ENCODE assay signal across 26 cellular contexts in genomic region chr15:78946493-78946892, GRCh38. TPM values are rescaled to one million over a fixed set of nuclear protein-coding genes. Genes with fewer than 3 reads are reported as not detected.
DNase-seq lines count a peak whose midpoint lies in the region; ATAC-seq and TF ChIP-seq lines count a peak whose summit lies in the region.
"Had no signal": no experiment of that assay in that cellular context is flagged by ENCODE, and none has a peak within 500 bp of the region (broad histone marks: within the 10 kb centered on the region; RNA-seq: fewer than 3 reads in every experiment).

No MANE protein-coding gene starts in this region.

- peaks cover 2% of the 10 kb centered on the region for H3K27me3 Mint-ChIP-seq in activated T-cell treated with anti-CD3 and anti-CD28 coated beads, Interleukin-2, amount 50 U/mL, for 4 hours (ENCODE audit: low read depth)
- peaks cover 29% of the 10 kb centered on the region for H3K27me3 Mint-ChIP-seq in activated T-cell treated with anti-CD3 and anti-CD28 coated beads, Interleukin-2, amount 50 U/mL, for 72 hours (ENCODE audit: low read depth)
- H3K27me3 Mint-ChIP-seq in GM23338 (ENCODE audit: insufficient read depth, low read depth, poor library complexity) = peaks cover 25% of the 10 kb centered on the region
- peaks cover 11% of the 10 kb centered on the region for H3K27me3 Mint-ChIP-seq in chondrocyte (ENCODE audit: low read depth)
- H3K27me3 Mint-ChIP-seq: CD4-positive, alpha-beta memory T cell had no signal

- POLR2A ChIA-PET in OCI-LY7 (lab: Charles Lee) = interaction anchor here (0.7 to 0.9 kb wide), 2 partner anchors 12 to 22 kb away, joined by 7 read pairs; no protein-coding TSS in a partner anchor

- H3K4me2 ChIP-seq in GM23338 = no peak overlapping the region
- H3K4me2 ChIP-seq in trophoblast cell (ENCODE audit: low read length) = no peak overlapping the region
- no peak overlapping the region for H3K4me2 ChIP-seq in OCI-LY7 (ENCODE audit: low read length)

- peak overlapping the region; percentile 19 for H3K9ac ChIP-seq in trophoblast cell (ENCODE audit: low read length)

- H3K4me1 ChIP-seq in GM23338 (ENCODE audit: insufficient read depth) (no peaks in the 10 kb centered on the region), trophoblast cell (ENCODE audit: control insufficient read depth in 1 of 2, insufficient read depth in 2 of 2, low read length in 2 of 2) (peaks cover 10 to 24% of the 10 kb centered on the region in 2 experiments), OCI-LY7 (ENCODE audit: insufficient read depth, low read length, poor library complexity, severe bottlenecking) (peaks cover 16% of the 10 kb centered on the region)

- intact Hi-C loops in OCI-LY7 (cut with micrococcal nuclease; ENCODE audit: unreplicated experiment) = no loop called here

- H3K18ac ChIP-seq in trophoblast cell (ENCODE audit: low read length) = no peak overlapping the region

- H3K27ac ChIP-seq in GM23338 (ENCODE audit: low read depth) = no peak overlapping the region
- H3K27ac ChIP-seq in trophoblast cell (ENCODE audit: low read depth, low read length) = no peak overlapping the region
- no peak overlapping the region for H3K27ac ChIP-seq in OCI-LY7 (ENCODE audit: low read depth, low read length, poor library complexity, severe bottlenecking)
- H3K27ac ChIP-seq: heart left ventricle, suprapubic skin had no signal

- H3K27ac Mint-ChIP-seq in activated T-cell treated with anti-CD3 and anti-CD28 coated beads, Interleukin-2, amount 50 U/mL, for 72 hours = no peak overlapping the region
- no peak overlapping the region for H3K27ac Mint-ChIP-seq in GM23338
- no peak overlapping the region for H3K27ac Mint-ChIP-seq in chondrocyte (ENCODE audit: unreplicated experiment)
- H3K27ac Mint-ChIP-seq: activated T-helper 2 cell treated with anti-CD3 and anti-CD28 coated beads, Interferon-gamma antibody, Interleukin-2, Interleukin-4, amounts not matched to agents 10 μg/mL and 5 μg/mL and 100 μg/mL, durations not matched to agents 14 hours and 24 hours and 36 hours had no signal

- no peak overlapping the region for H2BK12ac ChIP-seq in trophoblast cell (ENCODE audit: low read length)

- H3K4me1 Mint-ChIP-seq in activated T-cell treated with anti-CD3 and anti-CD28 coated beads, Interleukin-2, amount 50 U/mL, for 4 hours (ENCODE audit: low read depth) = peaks cover 8% of the 10 kb centered on the region
- H3K4me1 Mint-ChIP-seq in activated T-cell treated with anti-CD3 and anti-CD28 coated beads, Interleukin-2, amount 50 U/mL, for 72 hours (ENCODE audit: low read depth) = peaks cover 6% of the 10 kb centered on the region
- H3K4me1 Mint-ChIP-seq in GM23338 (peaks cover 16% of the 10 kb centered on the region), chondrocyte (ENCODE audit: low read depth) (peaks cover 14% of the 10 kb centered on the region)

- H3K9me2 ChIP-seq in GM23338 (ENCODE audit: insufficient read depth) (no peaks in the 10 kb centered on the region), OCI-LY7 (ENCODE audit: insufficient read depth, low read length) (no peaks in the 10 kb centered on the region)

- H4K20me1 ChIP-seq in GM23338 (replicated peaks; ENCODE audit: insufficient read depth) (no peaks in the 10 kb centered on the region), OCI-LY7 (ENCODE audit: insufficient read depth, low read length) (no peaks in the 10 kb centered on the region)

- H3K36me3 Mint-ChIP-seq in activated T-cell treated with anti-CD3 and anti-CD28 coated beads, Interleukin-2, amount 50 U/mL, for 4 hours (ENCODE audit: insufficient read depth) = no peaks in the 10 kb centered on the region
- no peaks in the 10 kb centered on the region for H3K36me3 Mint-ChIP-seq in activated T-cell treated with anti-CD3 and anti-CD28 coated beads, Interleukin-2, amount 50 U/mL, for 72 hours (ENCODE audit: insufficient read depth in 2 of 2)
- H3K36me3 Mint-ChIP-seq in GM23338 (ENCODE audit: low read depth) (no peaks in the 10 kb centered on the region; the same call in 2 of the 3 replicates), chondrocyte (ENCODE audit: low read depth) (no peaks in the 10 kb centered on the region)
- H3K36me3 Mint-ChIP-seq: CD4-positive, alpha-beta memory T cell had no signal

- H3K27me3 ChIP-seq in GM23338 (ENCODE audit: insufficient read depth) = peaks cover 23% of the 10 kb centered on the region
- no peaks in the 10 kb centered on the region for H3K27me3 ChIP-seq in trophoblast cell (ENCODE audit: insufficient read depth, low read length)
- H3K27me3 ChIP-seq: heart left ventricle, suprapubic skin had no signal

- H2BK5ac ChIP-seq in trophoblast cell (ENCODE audit: low read depth, low read length, poor library complexity) = no peak overlapping the region

- H3K36me3 ChIP-seq in GM23338 (ENCODE audit: insufficient read depth) (no peaks in the 10 kb centered on the region), trophoblast cell (ENCODE audit: control insufficient read depth in 1 of 2, insufficient read depth in 2 of 2, low read length in 2 of 2) (no peaks in the 10 kb centered on the region), OCI-LY7 (ENCODE audit: insufficient read depth, low read length) (no peaks in the 10 kb centered on the region)
- H3K36me3 ChIP-seq: heart left ventricle, MG63, suprapubic skin had no signal

- H3K9me3 ChIP-seq in trophoblast cell (ENCODE audit: insufficient read depth, low read depth, low read length) = no peaks in the 10 kb centered on the region
- H3K9me3 ChIP-seq in OCI-LY7 (ENCODE audit: low read length) = no peaks in the 10 kb centered on the region
- H3K9me3 ChIP-seq: heart left ventricle, MG63, suprapubic skin had no signal

- H2BK120ac ChIP-seq in trophoblast cell (ENCODE audit: insufficient read depth, low read length, poor library complexity) = no peak overlapping the region

- H3K79me2 ChIP-seq in GM23338 (replicated peaks; ENCODE audit: insufficient read depth) = no peaks in the 10 kb centered on the region
- peaks cover 1% of the 10 kb centered on the region for H3K79me2 ChIP-seq in trophoblast cell (ENCODE audit: control insufficient read depth, insufficient read depth, low read length, poor library complexity)
- no peaks in the 10 kb centered on the region for H3K79me2 ChIP-seq in OCI-LY7 (ENCODE audit: insufficient read depth, low read depth, low read length)

- H2AFZ ChIP-seq in GM23338 (no peak overlapping the region), trophoblast cell (ENCODE audit: insufficient read depth, low read length, poor library complexity) (no peak overlapping the region), OCI-LY7 (ENCODE audit: low read length) (no peak overlapping the region)

- DNase-seq in activated T-cell treated with anti-CD3 and anti-CD28 coated beads, Interleukin-2, amount 50 U/mL, for 4 hours = no peak
- DNase-seq in activated T-cell treated with anti-CD3 and anti-CD28 coated beads, Interleukin-2, amount 50 U/mL, for 72 hours = no peak
- DNase-seq in GM23338 (ENCODE audit: low spot score) = no peak
- DNase-seq in chondrocyte (ENCODE audit: low spot score) = peak; percentile 42
- no peak for DNase-seq in trophoblast cell
- no peak for DNase-seq in OCI-LY7 (ENCODE audit: low spot score)
- DNase-seq in activated CD4-positive, alpha-beta T cell treated with anti-CD3 and anti-CD28 coated beads, Interleukin-2, amount 50 U/mL, for 4 hours = no peak
- DNase-seq: activated CD4-positive, alpha-beta T cell treated with anti-CD3 and anti-CD28 coated beads, Interleukin-2, amount 50 U/mL, for 48 hours; activated CD8-positive, alpha-beta memory T cell treated with anti-CD3 and anti-CD28 coated beads, Interleukin-2, amount 50 U/mL, for 4 hours; caudate nucleus; CD4-positive, alpha-beta memory T cell; foreskin fibroblast; heart left ventricle; KG1; left ventricle myocardium superior; MG63; NCI-H1105 treated with DMSO at 0.1 percent for 48 hours; NCI-H1930; NCI-H2171 treated with DMSO at 0.1 percent for 48 hours; NCI-H510A; stimulated activated CD4-positive, alpha-beta T cell treated with anti-CD3 and anti-CD28 coated beads, Interleukin-15, amount 100 ng/mL, for 24 hours; stimulated activated naive CD4-positive, alpha-beta T cell treated with Interleukin-2 at 50 U/mL for 16 hours had no signal

- peak overlapping the region; percentile 28 for H3K4me3 Mint-ChIP-seq in activated T-cell treated with anti-CD3 and anti-CD28 coated beads, Interleukin-2, amount 50 U/mL, for 4 hours
- H3K4me3 Mint-ChIP-seq in activated T-cell treated with anti-CD3 and anti-CD28 coated beads, Interleukin-2, amount 50 U/mL, for 72 hours = no peak overlapping the region
- H3K4me3 Mint-ChIP-seq in GM23338 (0 out of 3 replicates have a peak overlapping the region, but pooled peaks have one; percentile 30), chondrocyte (ENCODE audit: unreplicated experiment) (no peak overlapping the region)

- no peak overlapping the region for H4K12ac ChIP-seq in trophoblast cell (ENCODE audit: low read depth, low read length)

- TF ChIP-seq CTCF in GM23338 (conservative IDR thresholded peaks at IDR 0.05; ENCODE audit: low read depth in 2 of 2) (no peak), chondrocyte (IDR thresholded peaks at IDR 0.05) (no peak), OCI-LY7 (conservative IDR thresholded peaks at IDR 0.05; ENCODE audit: low read length) (no peak)

- H3K4ac ChIP-seq in trophoblast cell (ENCODE audit: low read depth, low read length) = no peak overlapping the region

- H3K4me3 ChIP-seq in GM23338 (no peak overlapping the region), trophoblast cell (ENCODE audit: low read depth, low read length) (no peak overlapping the region), OCI-LY7 (ENCODE audit: low read depth, low read length, poor library complexity, severe bottlenecking) (no peak overlapping the region)
- H3K4me3 ChIP-seq: heart left ventricle, MG63, suprapubic skin had no signal

- H2AK5ac ChIP-seq in trophoblast cell (ENCODE audit: low read length) = no peak overlapping the region

- ATAC-seq in activated T-cell treated with anti-CD3 and anti-CD28 coated beads, Interleukin-2, amount 50 U/mL, for 4 hours = no peak
- ATAC-seq in activated T-cell treated with anti-CD3 and anti-CD28 coated beads, Interleukin-2, amount 50 U/mL, for 72 hours (replicated peaks in 1 of 2) = no peak
- ATAC-seq in GM23338 = no peak
- ATAC-seq in HG03280 (IDR thresholded peaks at IDR 0.05; ENCODE audit: unreplicated experiment) = no peak
- ATAC-seq: esophagus mucosa, heart left ventricle, left ventricle myocardium superior had no signal

- peaks cover 7% of the 10 kb centered on the region for H3K79me1 ChIP-seq in trophoblast cell (ENCODE audit: low read length)

- no peak overlapping the region for H4K8ac ChIP-seq in trophoblast cell (ENCODE audit: low read depth, low read length)

- H3K9me3 Mint-ChIP-seq in activated T-cell treated with anti-CD3 and anti-CD28 coated beads, Interleukin-2, amount 50 U/mL, for 4 hours = no peaks in the 10 kb centered on the region
- no peaks in the 10 kb centered on the region for H3K9me3 Mint-ChIP-seq in activated T-cell treated with anti-CD3 and anti-CD28 coated beads, Interleukin-2, amount 50 U/mL, for 72 hours
- no peaks in the 10 kb centered on the region; the same call in 2 of the 3 replicates for H3K9me3 Mint-ChIP-seq in GM23338
- H3K9me3 Mint-ChIP-seq in chondrocyte (ENCODE audit: low read depth) = no peaks in the 10 kb centered on the region
- H3K9me3 Mint-ChIP-seq: activated T-helper 2 cell treated with anti-CD3 and anti-CD28 coated beads, Interferon-gamma antibody, Interleukin-2, Interleukin-4, amounts not matched to agents 10 μg/mL and 5 μg/mL and 100 μg/mL, durations not matched to agents 14 hours and 24 hours and 36 hours; CD4-positive, alpha-beta memory T cell had no signal

- no TSS peak for BruUV-seq in OCI-LY7 (replicated peaks; lab: Mats Ljungman, UMichigan)

- no peak overlapping the region for H4K91ac ChIP-seq in trophoblast cell (ENCODE audit: low read depth, low read length)

- no peak overlapping the region for H3K14ac ChIP-seq in trophoblast cell (ENCODE audit: low read length)

- CTCF ChIA-PET in OCI-LY7 (lab: Charles Lee; ENCODE audit: unreplicated experiment) = no interaction called here

- H3F3A ChIP-seq in GM23338 (replicated peaks; ENCODE audit: low read depth) = no peaks in the 10 kb centered on the region

- no peak overlapping the region for H3K23ac ChIP-seq in trophoblast cell (ENCODE audit: low read length)

- no CpG with 5 or more reads among the region's 5 CpGs for whole genome bisulfite sequencing in trophoblast cell (ENCODE audit: extremely low coverage, insufficient coverage, insufficient read length)

RNA-seq across cellular contexts. Expression of gene CTSH, which starts 1.6 kb away (rescaled TPM):
- total RNA-seq in activated T-cell treated with anti-CD3 and anti-CD28 coated beads, Interleukin-2, amount 50 U/mL, for 4 hours = 10 to 100 TPM in 2 of 3 donors, 1 to 10 TPM in 1; 6.6 to 23.7 (median 16.4) TPM
- total RNA-seq in activated T-cell treated with anti-CD3 and anti-CD28 coated beads, Interleukin-2, amount 50 U/mL, for 72 hours = 10 to 100 TPM in 1 of 2 donors, 1 to 10 TPM in 1; 7.1 to 33.1 TPM
- total RNA-seq in GM23338 (2014; rRNA removed; shearing (Covaris generic)) = 19.7 and 41.2 TPM in 2 replicates
- 18.2 and 19.9 TPM in 2 replicates for polyA plus RNA-seq in GM23338 (2016; fragmentation: Nextera tagmentation; extraction: Ambion mirVana)
- total RNA-seq in chondrocyte (12.0 to 22.5 TPM (median 22.0 TPM) in 3 replicates), OCI-LY7 (2022) (21.1 and 21.5 TPM in 2 replicates)
- polyA plus RNA-seq in trophoblast cell (2013) = 73.2 and 80.7 TPM in 2 replicates
- total RNA-seq in OCI-LY7 (2014; rRNA removed; shearing (Covaris generic)) = 26.9 and 27.4 TPM in 2 replicates

Comparison
In these comparisons a context has a peak if more than half of its experiments do, and no peak if none do; other contexts are left out.
1. H3K4me3 Mint-ChIP-seq: peak in activated T-cell treated with anti-CD3 and anti-CD28 coated beads, Interleukin-2, amount 50 U/mL, for 4 hours (single experiment) and GM23338 (single experiment); none in activated T-cell treated with anti-CD3 and anti-CD28 coated beads, Interleukin-2, amount 50 U/mL, for 72 hours (0 of 2) and chondrocyte (single experiment).